1 cellular context compared by ENCODE assay signal in genomic region chr2:149313512-149313972, GRCh38.
TF ChIP-seq lines count a peak whose summit lies in the region.

No MANE protein-coding gene starts in this region.

TF ChIP-seq in SK-N-SH, 30 proteins besides CTCF, POLR2A, EP300 and RAD21 (continued from another document):
- TF ChIP-seq MEF2A (IDR thresholded peaks at IDR 0.05; ENCODE audit: borderline replicate concordance, low read depth) (no peak), SIN3A (IDR thresholded peaks at IDR 0.05; ENCODE audit: borderline replicate concordance, low read depth, low read length) (no peak), IRF3 (IDR thresholded peaks at IDR 0.05; ENCODE audit: low read depth, low read length) (no peak)
